In genomic region chr20:6599876-6600275, GRCh38 we compare ENCODE assay signal across 2 cellular contexts.
TF ChIP-seq lines count a peak whose summit lies in the region.

No MANE protein-coding gene starts in this region.

TF ChIP-seq in A549, 52 proteins besides CTCF, POLR2A, EP300 and RAD21 (continued from another document):
- TF ChIP-seq E2F6 (IDR thresholded peaks at IDR 0.05; ENCODE audit: borderline replicate concordance, low read depth): no peak
- no peak for TF ChIP-seq TP53 (CRISPR knock-in tag; IDR thresholded peaks at IDR 0.05)
- no peak for TF ChIP-seq JUN (IDR thresholded peaks at IDR 0.05)
- no peak for TF ChIP-seq MYC (IDR thresholded peaks at IDR 0.05; ENCODE audit: borderline replicate concordance, low read length)
- TF ChIP-seq POLR2AphosphoS2 (conservative IDR thresholded peaks at IDR 0.05; ENCODE audit: low read length): no peak
- TF ChIP-seq MAZ (IDR thresholded peaks at IDR 0.05; ENCODE audit: borderline replicate concordance, low read depth, low read length): no peak
- TF ChIP-seq HDAC2 (IDR thresholded peaks at IDR 0.05): no peak
- TF ChIP-seq ZSCAN20 (CRISPR knock-in tag; IDR thresholded peaks at IDR 0.05): no peak
- no peak for TF ChIP-seq ZC3H11A (IDR thresholded peaks at IDR 0.05)
- no peak for TF ChIP-seq HOXA7 (CRISPR knock-in tag; IDR thresholded peaks at IDR 0.05)
- TF ChIP-seq RNF2 (IDR thresholded peaks at IDR 0.05; ENCODE audit: borderline replicate concordance, low read depth): no peak
- TF ChIP-seq ATOH8 (CRISPR knock-in tag; IDR thresholded peaks at IDR 0.05; ENCODE audit: low read depth): no peak
- TF ChIP-seq GATA3 (IDR thresholded peaks at IDR 0.05; ENCODE audit: borderline replicate concordance): no peak
- no peak for TF ChIP-seq EHF (CRISPR knock-in tag; IDR thresholded peaks at IDR 0.05)
- TF ChIP-seq HES2 (IDR thresholded peaks at IDR 0.05): no peak
- TF ChIP-seq MAFK (IDR thresholded peaks at IDR 0.05; ENCODE audit: partially characterized antibody): no peak
- TF ChIP-seq NPAS2 (CRISPR knock-in tag; IDR thresholded peaks at IDR 0.05; ENCODE audit: borderline replicate concordance): no peak
- TF ChIP-seq HMGXB4 (CRISPR knock-in tag; IDR thresholded peaks at IDR 0.05; ENCODE audit: borderline replicate concordance): no peak

TF ChIP-seq in IMR-90, 13 proteins besides CTCF, POLR2A, EP300 and RAD21 (continued from another document):
- TF ChIP-seq ELK1 (IDR thresholded peaks at IDR 0.05; ENCODE audit: borderline replicate concordance, low read depth, low read length) (no peak), MXI1 (IDR thresholded peaks at IDR 0.05; ENCODE audit: borderline replicate concordance, low read depth, low read length) (no peak), BHLHE40 (IDR thresholded peaks at IDR 0.05; ENCODE audit: low read depth, low read length) (no peak)
